ENCODE assay signal across 27 cellular contexts in genomic region chr3:5112043-5112442, GRCh38. TPM values are rescaled to one million over a fixed set of nuclear protein-coding genes. Genes with fewer than 3 reads are reported as not detected.
DNase-seq lines count a peak whose midpoint lies in the region; ATAC-seq and TF ChIP-seq lines count a peak whose summit lies in the region.
"Had no signal": no experiment of that assay in that cellular context is flagged by ENCODE, and none has a peak within 500 bp of the region (broad histone marks: within the 10 kb centered on the region; RNA-seq: fewer than 3 reads in every experiment).

No MANE protein-coding gene starts in this region.

- no peak overlapping the region for H3K4me3 Mint-ChIP-seq in activated T-helper 17 cell treated with anti-CD3 and anti-CD28 coated beads, Interleukin-2, amount 50 U/mL, for 72 hours
- no peak overlapping the region for H3K4me3 Mint-ChIP-seq in activated T-helper 2 cell treated with anti-CD3 and anti-CD28 coated beads, Interferon-gamma antibody, Interleukin-2, Interleukin-4, amounts not matched to agents 10 μg/mL and 5 μg/mL and 100 μg/mL, durations not matched to agents 14 hours and 24 hours and 36 hours (ENCODE audit: low read depth)
- H3K4me3 Mint-ChIP-seq: B cell; CD8-positive, alpha-beta T cell had no signal

- H3K27me3 ChIP-seq in MG63: no peaks in the 10 kb centered on the region
- H3K27me3 ChIP-seq: SJSA1 had no signal

- H3K9me3 Mint-ChIP-seq in activated T-helper 17 cell treated with anti-CD3 and anti-CD28 coated beads, Interleukin-2, amount 50 U/mL, for 72 hours: no peaks in the 10 kb centered on the region
- H3K9me3 Mint-ChIP-seq in activated T-helper 2 cell treated with anti-CD3 and anti-CD28 coated beads, Interferon-gamma antibody, Interleukin-2, Interleukin-4, amounts not matched to agents 10 μg/mL and 5 μg/mL and 100 μg/mL, durations not matched to agents 14 hours and 24 hours and 36 hours: no peaks in the 10 kb centered on the region
- H3K9me3 Mint-ChIP-seq: CD8-positive, alpha-beta T cell had no signal

- H3K27me3 Mint-ChIP-seq in activated T-helper 17 cell treated with anti-CD3 and anti-CD28 coated beads, Interleukin-2, amount 50 U/mL, for 72 hours: peaks cover 4% of the 10 kb centered on the region
- no peaks in the 10 kb centered on the region for H3K27me3 Mint-ChIP-seq in activated T-helper 2 cell treated with anti-CD3 and anti-CD28 coated beads, Interferon-gamma antibody, Interleukin-2, Interleukin-4, amounts not matched to agents 10 μg/mL and 5 μg/mL and 100 μg/mL, durations not matched to agents 14 hours and 24 hours and 36 hours (ENCODE audit: low read depth)

- TF ChIP-seq CTCF in GM13977 (IDR thresholded peaks at IDR 0.05; ENCODE audit: extremely low read depth, insufficient read depth, missing control alignments) (no peak), HEK293 (tag by site-specific recombination; IDR thresholded peaks at IDR 0.05) (no peak)

- H3K4me1 Mint-ChIP-seq in activated T-helper 17 cell treated with anti-CD3 and anti-CD28 coated beads, Interleukin-2, amount 50 U/mL, for 72 hours: peaks cover 5% of the 10 kb centered on the region
- H3K4me1 Mint-ChIP-seq in activated T-helper 2 cell treated with anti-CD3 and anti-CD28 coated beads, Interferon-gamma antibody, Interleukin-2, Interleukin-4, amounts not matched to agents 10 μg/mL and 5 μg/mL and 100 μg/mL, durations not matched to agents 14 hours and 24 hours and 36 hours (ENCODE audit: low read depth): peaks cover 4% of the 10 kb centered on the region
- H3K4me1 Mint-ChIP-seq: B cell had no signal

- H3K4me1 ChIP-seq in HEK293 (ENCODE audit: control insufficient read depth, insufficient read depth, low read length): no peaks in the 10 kb centered on the region
- H3K4me1 ChIP-seq: SJSA1 had no signal

- POLR2A ChIA-PET in HEK293 (lab: Yijun Ruan, JAX): interaction anchor here (0.6 kb wide), 2 partner anchors 44 to 238 kb away, joined by 3 to 4 read pairs; no protein-coding TSS in a partner anchor

- in situ Hi-C loops in GM13977 (cut with MboI; ENCODE audit: low pct_unique_long_range_greater_than_20kb, low sequenced_read_pairs, unreplicated experiment): no loop called here

- no peaks in the 10 kb centered on the region for H3K9me3 ChIP-seq in HEK293 (ENCODE audit: control insufficient read depth, insufficient read depth, low read depth, low read length)
- H3K9me3 ChIP-seq in MG63: no peaks in the 10 kb centered on the region
- H3K9me3 ChIP-seq: SJSA1 had no signal

- DNase-seq in GM13977 (ENCODE audit: low spot score) (peak; percentile 52), MG63 (no peak)
- no peak for DNase-seq in activated T-helper 2 cell treated with anti-CD3 and anti-CD28 coated beads, Interferon-gamma antibody, Interleukin-2, Interleukin-4, amounts not matched to agents 10 μg/mL and 5 μg/mL and 100 μg/mL, durations not matched to agents 14 hours and 24 hours and 36 hours (ENCODE audit: low spot score)
- DNase-seq in stimulated activated CD4-positive, alpha-beta T cell treated with anti-CD3 and anti-CD28 coated beads, Interleukin-12 subunit alpha, Interleukin-12 subunit beta, amount 100 ng/mL, for 4 hours: no peak
- DNase-seq: Caco-2; CD8-positive, alpha-beta T cell; DMS 273 treated with DMSO at 0.1 percent for 48 hours; DMS79; EL; GDM1; HCEC 1CT; KBM-7; NCI-H1105 treated with DMSO at 0.1 percent for 48 hours; NCI-H146; NCI-H1930; NCI-H2107; NCI-H446; NCI-H524 treated with DMSO at 0.1 percent for 48 hours; NCI-H774; PC-3 had no signal

- intact Hi-C loops in activated T-helper 2 cell treated with anti-CD3 and anti-CD28 coated beads, Interferon-gamma antibody, Interleukin-2, Interleukin-4, amounts not matched to agents 10 μg/mL and 5 μg/mL and 100 μg/mL, durations not matched to agents 14 hours and 24 hours and 36 hours (cut with micrococcal nuclease): no loop called here

- no peak for ATAC-seq in activated T-helper 17 cell treated with anti-CD3 and anti-CD28 coated beads, Interleukin-2, amount 50 U/mL, for 72 hours (replicated peaks)
- no peak for ATAC-seq in HG02763 (IDR thresholded peaks at IDR 0.05; ENCODE audit: unreplicated experiment)
- ATAC-seq: CD8-positive, alpha-beta T cell; PC-3; Right ventricle myocardium inferior had no signal

- no peak overlapping the region for H3K27ac ChIP-seq in HEK293 (ENCODE audit: extremely low read depth, low read depth, low read length)
- H3K27ac ChIP-seq: C4-2B, SJSA1 had no signal

- H3K36me3 Mint-ChIP-seq in activated T-helper 17 cell treated with anti-CD3 and anti-CD28 coated beads, Interleukin-2, amount 50 U/mL, for 72 hours (ENCODE audit: low read depth): no peaks in the 10 kb centered on the region
- no peaks in the 10 kb centered on the region for H3K36me3 Mint-ChIP-seq in activated T-helper 2 cell treated with anti-CD3 and anti-CD28 coated beads, Interferon-gamma antibody, Interleukin-2, Interleukin-4, amounts not matched to agents 10 μg/mL and 5 μg/mL and 100 μg/mL, durations not matched to agents 14 hours and 24 hours and 36 hours (ENCODE audit: low read depth)
- H3K36me3 Mint-ChIP-seq: CD8-positive, alpha-beta T cell had no signal

- peak overlapping the region; percentile 48 for H3K27ac Mint-ChIP-seq in activated T-helper 17 cell treated with anti-CD3 and anti-CD28 coated beads, Interleukin-2, amount 50 U/mL, for 72 hours
- no peak overlapping the region for H3K27ac Mint-ChIP-seq in activated T-helper 2 cell treated with anti-CD3 and anti-CD28 coated beads, Interferon-gamma antibody, Interleukin-2, Interleukin-4, amounts not matched to agents 10 μg/mL and 5 μg/mL and 100 μg/mL, durations not matched to agents 14 hours and 24 hours and 36 hours
- H3K27ac Mint-ChIP-seq: B cell; CD8-positive, alpha-beta T cell had no signal

- no peak overlapping the region for H3K4me3 ChIP-seq in HEK293 (ENCODE audit: low read depth, low read length)
- H3K4me3 ChIP-seq in MG63: no peak overlapping the region
- H3K4me3 ChIP-seq: SJSA1 had no signal

- H3K36me3 ChIP-seq in HEK293 (ENCODE audit: control insufficient read depth in 2 of 2, insufficient read depth in 1 of 2, low read length in 2 of 2): no peaks in the 10 kb centered on the region
- no peaks in the 10 kb centered on the region for H3K36me3 ChIP-seq in MG63
- H3K36me3 ChIP-seq: SJSA1 had no signal

- CTCF ChIA-PET in HEK293 (lab: Yijun Ruan, JAX): interaction anchor here (1.2 kb wide), 1 partner anchor 26 kb away, joined by 3 read pairs; no protein-coding TSS in a partner anchor

TF ChIP-seq in HEK293, 187 proteins besides CTCF, POLR2A, EP300 and RAD21:
- TF ChIP-seq SETDB1 (IDR thresholded peaks at IDR 0.05; ENCODE audit: insufficient read length, low read length) (no peak), KLF7 (tag by site-specific recombination; IDR thresholded peaks at IDR 0.05; ENCODE audit: borderline replicate concordance) (no peak), ZNF112 (tag by site-specific recombination; IDR thresholded peaks at IDR 0.05) (peak; percentile 84)

RNA-seq across cellular contexts. Expression of gene ARL8B, which starts 10.0 kb away (rescaled TPM):
- total RNA-seq in activated T-helper 17 cell treated with anti-CD3 and anti-CD28 coated beads, Interleukin-2, amount 50 U/mL, for 72 hours: 10 to 100 TPM; 48.2 to 60.9 TPM
- 37.9 and 40.6 TPM in 2 replicates for total RNA-seq in activated T-helper 2 cell treated with anti-CD3 and anti-CD28 coated beads, Interferon-gamma antibody, Interleukin-2, Interleukin-4, amounts not matched to agents 10 μg/mL and 5 μg/mL and 100 μg/mL, durations not matched to agents 14 hours and 24 hours and 36 hours
- 41.0 and 73.9 TPM in 2 replicates for total RNA-seq in MG63 (2014; rRNA removed; shearing (Covaris generic); ENCODE audit: low replicate concordance)
